In the genomic region with DNA sequence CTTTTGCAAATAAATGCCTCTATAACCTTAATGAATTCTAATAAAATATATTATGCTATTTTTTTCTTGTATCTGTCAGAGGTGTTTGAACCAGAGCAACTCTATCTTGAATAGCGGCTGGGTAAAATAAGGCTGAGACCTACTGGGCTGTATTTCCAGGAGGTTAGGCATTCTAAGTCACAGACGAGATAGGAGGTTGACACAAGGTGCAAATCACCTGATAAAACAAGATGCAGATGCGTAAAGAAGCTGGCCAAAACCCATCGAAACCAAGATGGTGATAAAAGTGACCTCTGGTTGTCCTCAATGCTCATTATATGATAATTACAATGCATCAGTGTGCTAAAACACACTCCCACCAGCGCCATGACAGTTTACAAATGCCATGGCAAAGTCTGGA, we compare ENCODE assay signal across 11 cellular contexts.
"Had no signal": no experiment of that assay in that cellular context is flagged by ENCODE, and none has a peak within 500 bp of the region (broad histone marks: within the 10 kb centered on the region; RNA-seq: fewer than 3 reads in every experiment).

No MANE protein-coding gene starts in this region.

- H2AFZ ChIP-seq: GM23248, GM23338 had no signal

- H3K9me3 ChIP-seq: HAP-1 had no signal

- H3K9ac ChIP-seq: GM23248 had no signal

- H3K36me3 ChIP-seq: HAP-1 had no signal

- H3K4me1 ChIP-seq: HAP-1 had no signal

- ATAC-seq: GM23338, HCT116 had no signal

- H3K27ac ChIP-seq: GM23248 had no signal

- DNase-seq: GOT3, H7, H9, HCEC 1CT, HFFc6 had no signal

- H3K4me3 ChIP-seq: GM23248, GM23338, HAP-1 had no signal

- FAIRE-seq: H1, H54 had no signal
